24 cellular contexts compared by ENCODE assay signal in genomic region chr22:31276426-31277167, GRCh38.
"Had no signal": no experiment of that assay in that cellular context is flagged by ENCODE, and none has a peak within 500 bp of the region (broad histone marks: within the 10 kb centered on the region; RNA-seq: fewer than 3 reads in every experiment).

No MANE protein-coding gene starts in this region.

- H3K27me3 ChIP-seq: adrenal gland, ascending aorta, brain microvascular endothelial cell, SJSA1, transverse colon, uterus had no signal

- H3K27ac ChIP-seq: adrenal gland, ascending aorta, brain microvascular endothelial cell, left ventricle myocardium inferior, parathyroid adenoma, SJSA1, transverse colon, uterus, WERI-Rb-1 had no signal

- H3K9me3 Mint-ChIP-seq: activated CD4-positive, alpha-beta T cell treated with anti-CD3 and anti-CD28 coated beads, Interleukin-2, amount 10 ng/mL, durations not matched to agents 7 days and 5 days; effector memory CD8-positive, alpha-beta T cell had no signal

- H3K27me3 Mint-ChIP-seq: activated CD4-positive, alpha-beta T cell treated with anti-CD3 and anti-CD28 coated beads, Interleukin-2, amount 10 ng/mL, durations not matched to agents 7 days and 5 days; effector memory CD8-positive, alpha-beta T cell had no signal

- H3K9ac ChIP-seq: parathyroid adenoma had no signal

- DNase-seq: activated CD4-positive, alpha-beta T cell treated with anti-CD3 and anti-CD28 coated beads, Interleukin-2, amount 10 ng/mL, durations not matched to agents 7 days and 5 days; activated CD4-positive, CD25-positive, alpha-beta regulatory T cell treated with anti-CD3 and anti-CD28 coated beads, Interleukin-2, amount 50 U/mL, for 72 hours; activated CD8-positive, alpha-beta memory T cell treated with anti-CD3 and anti-CD28 coated beads, Interleukin-2, amount 50 U/mL, for 48 hours; activated gamma-delta T cell treated with Interleukin-2 at 50 U/mL for 16 hours; activated T-cell treated with anti-CD3 and anti-CD28 coated beads, Interleukin-2, amount 50 U/mL, for 48 hours; adrenal gland; brain microvascular endothelial cell; central memory CD4-positive, alpha-beta T cell; effector memory CD8-positive, alpha-beta T cell; foreskin melanocyte; hippocampal formation; left ventricle myocardium inferior; mammary epithelial cell; nucleus accumbens; right cardiac atrium; stimulated activated CD4-positive, alpha-beta T cell treated with anti-CD3 and anti-CD28 coated beads, Interleukin-12 subunit alpha, Interleukin-12 subunit beta, amount 100 ng/mL, for 4 hours; stimulated activated CD4-positive, alpha-beta T cell treated with anti-CD3 and anti-CD28 coated beads, Interleukin-4, amount 100 ng/mL, for 4 hours; transverse colon; uterus; WERI-Rb-1 had no signal

- H2AFZ ChIP-seq: parathyroid adenoma had no signal

- H3K4me3 ChIP-seq: adrenal gland, ascending aorta, left ventricle myocardium inferior, SJSA1, transverse colon, uterus had no signal

- H3K79me2 ChIP-seq: parathyroid adenoma had no signal

- H3K36me3 ChIP-seq: uterus had no signal

- ATAC-seq: effector memory CD8-positive, alpha-beta T cell; esophagus mucosa; right cardiac atrium had no signal

- H3K4me3 Mint-ChIP-seq: activated CD4-positive, alpha-beta T cell treated with anti-CD3 and anti-CD28 coated beads, Interleukin-2, amount 10 ng/mL, durations not matched to agents 7 days and 5 days; effector memory CD8-positive, alpha-beta T cell had no signal

- H3K4me1 ChIP-seq: ascending aorta, SJSA1, uterus had no signal

- H3K9me3 ChIP-seq: adrenal gland, ascending aorta, left ventricle myocardium inferior, SJSA1, transverse colon, uterus had no signal
